ENCODE assay signal across 2 cellular contexts in the genomic region with DNA sequence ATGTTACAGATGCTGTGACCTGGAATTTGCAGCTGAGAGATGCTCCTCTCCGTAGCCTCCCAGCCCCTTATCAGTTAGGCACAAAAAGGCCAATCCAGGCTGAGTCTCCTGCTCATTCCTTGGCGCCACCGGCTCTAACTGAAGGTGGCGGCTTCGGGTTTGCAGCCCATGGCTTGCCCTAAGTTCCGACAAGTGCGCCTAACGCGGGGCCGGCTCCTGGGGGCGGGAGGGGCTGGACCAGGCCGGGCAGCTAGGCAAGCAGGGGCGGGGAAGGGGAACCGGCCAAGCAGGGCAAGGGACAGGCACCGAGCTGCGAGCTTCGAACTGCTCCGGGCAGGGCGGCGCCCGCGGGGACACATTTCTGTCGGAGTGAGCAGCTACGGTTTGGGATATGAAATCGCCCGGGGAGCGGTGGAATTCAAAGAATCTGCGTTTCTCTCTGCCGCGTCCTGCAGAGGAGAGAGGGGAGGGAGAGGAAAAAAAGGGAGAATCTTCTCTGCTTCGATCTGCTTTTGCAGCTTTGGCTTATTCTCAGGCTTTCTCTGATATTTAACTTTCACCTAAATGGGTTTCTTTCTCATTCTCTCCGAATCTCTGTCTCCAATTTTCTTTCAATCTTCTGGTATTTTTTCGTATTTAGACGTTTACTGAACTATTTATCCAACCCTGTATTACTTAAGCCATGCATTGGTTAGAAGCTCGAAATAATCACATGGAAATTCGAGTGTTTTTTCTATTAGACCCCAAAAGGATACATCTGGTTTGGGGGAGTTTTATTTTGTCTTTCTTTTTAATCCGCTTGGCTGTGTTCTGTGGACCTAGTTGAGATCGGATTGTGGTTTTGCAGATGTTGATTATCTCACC.
A peak's percentile ranks its signal among the peaks of the same experiment; 100 is the strongest.
TF ChIP-seq lines count a peak whose summit lies in the region.

No MANE protein-coding gene starts in this region.

TF ChIP-seq in SK-N-SH, 30 proteins besides CTCF, POLR2A, EP300 and RAD21:
- TF ChIP-seq, protein P1, sequence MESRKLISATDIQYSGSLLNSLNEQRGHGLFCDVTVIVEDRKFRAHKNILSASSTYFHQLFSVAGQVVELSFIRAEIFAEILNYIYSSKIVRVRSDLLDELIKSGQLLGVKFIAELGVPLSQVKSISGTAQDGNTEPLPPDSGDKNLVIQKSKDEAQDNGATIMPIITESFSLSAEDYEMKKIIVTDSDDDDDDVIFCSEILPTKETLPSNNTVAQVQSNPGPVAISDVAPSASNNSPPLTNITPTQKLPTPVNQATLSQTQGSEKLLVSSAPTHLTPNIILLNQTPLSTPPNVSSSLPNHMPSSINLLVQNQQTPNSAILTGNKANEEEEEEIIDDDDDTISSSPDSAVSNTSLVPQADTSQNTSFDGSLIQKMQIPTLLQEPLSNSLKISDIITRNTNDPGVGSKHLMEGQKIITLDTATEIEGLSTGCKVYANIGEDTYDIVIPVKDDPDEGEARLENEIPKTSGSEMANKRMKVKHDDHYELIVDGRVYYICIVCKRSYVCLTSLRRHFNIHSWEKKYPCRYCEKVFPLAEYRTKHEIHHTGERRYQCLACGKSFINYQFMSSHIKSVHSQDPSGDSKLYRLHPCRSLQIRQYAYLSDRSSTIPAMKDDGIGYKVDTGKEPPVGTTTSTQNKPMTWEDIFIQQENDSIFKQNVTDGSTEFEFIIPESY (IDR thresholded peaks at IDR 0.05; ENCODE audit: borderline replicate concordance, low read depth): no peak
- no peak for TF ChIP-seq FOSL2 (IDR thresholded peaks at IDR 0.05; ENCODE audit: borderline replicate concordance, low read depth)
- TF ChIP-seq FOXM1 (IDR thresholded peaks at IDR 0.05; ENCODE audit: low read depth): no peak
- peak; percentile 71 for TF ChIP-seq EZH2phosphoT487 (IDR thresholded peaks at IDR 0.05; ENCODE audit: borderline replicate concordance, low read depth)

TF ChIP-seq in SK-N-SH treated with all-trans-retinoic acid at 6 μM for 48 hours, 23 proteins besides CTCF, POLR2A, EP300 and RAD21:
- TF ChIP-seq ZFP3 (CRISPR knock-in tag; IDR thresholded peaks at IDR 0.05) (no peak), SNAI2 (CRISPR knock-in tag; IDR thresholded peaks at IDR 0.05) (no peak), ZFP30 (CRISPR knock-in tag; IDR thresholded peaks at IDR 0.05) (no peak)
- TF ChIP-seq, protein P2, sequence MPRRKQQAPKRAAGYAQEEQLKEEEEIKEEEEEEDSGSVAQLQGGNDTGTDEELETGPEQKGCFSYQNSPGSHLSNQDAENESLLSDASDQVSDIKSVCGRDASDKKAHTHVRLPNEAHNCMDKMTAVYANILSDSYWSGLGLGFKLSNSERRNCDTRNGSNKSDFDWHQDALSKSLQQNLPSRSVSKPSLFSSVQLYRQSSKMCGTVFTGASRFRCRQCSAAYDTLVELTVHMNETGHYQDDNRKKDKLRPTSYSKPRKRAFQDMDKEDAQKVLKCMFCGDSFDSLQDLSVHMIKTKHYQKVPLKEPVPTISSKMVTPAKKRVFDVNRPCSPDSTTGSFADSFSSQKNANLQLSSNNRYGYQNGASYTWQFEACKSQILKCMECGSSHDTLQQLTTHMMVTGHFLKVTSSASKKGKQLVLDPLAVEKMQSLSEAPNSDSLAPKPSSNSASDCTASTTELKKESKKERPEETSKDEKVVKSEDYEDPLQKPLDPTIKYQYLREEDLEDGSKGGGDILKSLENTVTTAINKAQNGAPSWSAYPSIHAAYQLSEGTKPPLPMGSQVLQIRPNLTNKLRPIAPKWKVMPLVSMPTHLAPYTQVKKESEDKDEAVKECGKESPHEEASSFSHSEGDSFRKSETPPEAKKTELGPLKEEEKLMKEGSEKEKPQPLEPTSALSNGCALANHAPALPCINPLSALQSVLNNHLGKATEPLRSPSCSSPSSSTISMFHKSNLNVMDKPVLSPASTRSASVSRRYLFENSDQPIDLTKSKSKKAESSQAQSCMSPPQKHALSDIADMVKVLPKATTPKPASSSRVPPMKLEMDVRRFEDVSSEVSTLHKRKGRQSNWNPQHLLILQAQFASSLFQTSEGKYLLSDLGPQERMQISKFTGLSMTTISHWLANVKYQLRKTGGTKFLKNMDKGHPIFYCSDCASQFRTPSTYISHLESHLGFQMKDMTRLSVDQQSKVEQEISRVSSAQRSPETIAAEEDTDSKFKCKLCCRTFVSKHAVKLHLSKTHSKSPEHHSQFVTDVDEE (CRISPR knock-in tag; IDR thresholded peaks at IDR 0.05): no peak
- TF ChIP-seq, protein P3, sequence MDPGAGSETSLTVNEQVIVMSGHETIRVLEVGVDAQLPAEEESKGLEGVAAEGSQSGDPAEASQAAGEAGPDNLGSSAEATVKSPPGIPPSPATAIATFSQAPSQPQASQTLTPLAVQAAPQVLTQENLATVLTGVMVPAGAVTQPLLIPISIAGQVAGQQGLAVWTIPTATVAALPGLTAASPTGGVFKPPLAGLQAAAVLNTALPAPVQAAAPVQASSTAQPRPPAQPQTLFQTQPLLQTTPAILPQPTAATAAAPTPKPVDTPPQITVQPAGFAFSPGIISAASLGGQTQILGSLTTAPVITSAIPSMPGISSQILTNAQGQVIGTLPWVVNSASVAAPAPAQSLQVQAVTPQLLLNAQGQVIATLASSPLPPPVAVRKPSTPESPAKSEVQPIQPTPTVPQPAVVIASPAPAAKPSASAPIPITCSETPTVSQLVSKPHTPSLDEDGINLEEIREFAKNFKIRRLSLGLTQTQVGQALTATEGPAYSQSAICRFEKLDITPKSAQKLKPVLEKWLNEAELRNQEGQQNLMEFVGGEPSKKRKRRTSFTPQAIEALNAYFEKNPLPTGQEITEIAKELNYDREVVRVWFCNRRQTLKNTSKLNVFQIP (CRISPR knock-in tag; IDR thresholded peaks at IDR 0.05; ENCODE audit: borderline replicate concordance, low read depth): no peak
